ENCODE assay signal across 8 cellular contexts in genomic region chr19:44689290-44690130, GRCh38. TPM values are rescaled to one million over a fixed set of nuclear protein-coding genes. Genes with fewer than 3 reads are reported as not detected.
DNase-seq lines count a peak whose midpoint lies in the region; ATAC-seq and TF ChIP-seq lines count a peak whose summit lies in the region.

No MANE protein-coding gene starts in this region.

- intact Hi-C loops in Right ventricle myocardium superior (cut with DNase I) (loop anchor here (5.0 kb wide), 1 partner anchor 83 kb away; no protein-coding TSS in a partner anchor), psoas muscle (cut with DNase I) (loop anchor here in 1 of 2 donors (1.0 to 5.0 kb wide), 3 partner anchors 33 to 156 kb away; no protein-coding TSS in a partner anchor), vagina (cut with DNase I) (no loop called here)

- 34 to 45% (median 39%) methylated on average over 10 to 11 of the region's 11 CpGs for WGBS in psoas muscle, 3 donors

- H3K9me3 ChIP-seq in SK-N-MC (ENCODE audit: low read depth, low read length) (no peaks in the 10 kb centered on the region), psoas muscle (no peaks in the 10 kb centered on the region), vagina (no peaks in the 10 kb centered on the region)

- H3K4me3 ChIP-seq in KMS-11 (IDR thresholded peaks at IDR 0.05; ENCODE audit: insufficient read depth, low read depth, low read length) = no peak overlapping the region
- no peak overlapping the region for H3K4me3 ChIP-seq in SK-N-MC
- no peak overlapping the region for H3K4me3 ChIP-seq in psoas muscle
- H3K4me3 ChIP-seq in vagina = no peak overlapping the region

- H3K27me3 ChIP-seq in KMS-11 (ENCODE audit: insufficient read depth, low read depth) (no peaks in the 10 kb centered on the region), psoas muscle (ENCODE audit: insufficient read depth in 3 of 3, low read length in 2 of 3) (no peaks in the 10 kb centered on the region), vagina (no peaks in the 10 kb centered on the region)

- H4K20me1 ChIP-seq in KMS-11 (ENCODE audit: insufficient read depth) = no peaks in the 10 kb centered on the region

- H3K9ac ChIP-seq in KMS-11 (no peak overlapping the region; the same call in 1 of the 2 replicates), SK-N-MC (ENCODE audit: insufficient read length) (no peak overlapping the region)

- peaks cover 64% of the 10 kb centered on the region for H3K4me1 ChIP-seq in KMS-11 (ENCODE audit: low read depth, poor library complexity, severe bottlenecking)
- H3K4me1 ChIP-seq in psoas muscle = peaks cover 3% of the 10 kb centered on the region
- peaks cover 11% of the 10 kb centered on the region for H3K4me1 ChIP-seq in vagina

- TF ChIP-seq CTCF in KMS-11 (conservative IDR thresholded peaks at IDR 0.05; ENCODE audit: low read depth, low read length) = peak; percentile 92
- TF ChIP-seq CTCF in psoas muscle (IDR thresholded peaks at IDR 0.05) = peak; percentile 88
- peak; percentile 83 to 90 (median 90) for TF ChIP-seq CTCF in vagina (IDR thresholded peaks at IDR 0.05)

- H2AFZ ChIP-seq in KMS-11 (ENCODE audit: low read depth) = peak overlapping the region; percentile 70

- H3K36me3 ChIP-seq in KMS-11 (ENCODE audit: insufficient read depth) = no peaks in the 10 kb centered on the region
- H3K36me3 ChIP-seq in SK-N-MC (ENCODE audit: insufficient read depth, low read length) = no peaks in the 10 kb centered on the region
- H3K36me3 ChIP-seq in psoas muscle (ENCODE audit: insufficient read depth in 1 of 2, low read depth in 1 of 2) = no peaks in the 10 kb centered on the region
- no peaks in the 10 kb centered on the region for H3K36me3 ChIP-seq in vagina

- H3K4me2 ChIP-seq in KMS-11 = peak overlapping the region; percentile 70

- no peaks in the 10 kb centered on the region for H3K79me2 ChIP-seq in KMS-11 (ENCODE audit: insufficient read depth, low read depth)

- no peak for TF ChIP-seq POLR2A in vagina (IDR thresholded peaks at IDR 0.05)

- H3K27ac ChIP-seq in KMS-11 = peak overlapping the region; percentile 50; the same call in 1 of the 2 replicates
- no peak overlapping the region for H3K27ac ChIP-seq in SK-N-MC
- no peak overlapping the region for H3K27ac ChIP-seq in psoas muscle
- no peak overlapping the region for H3K27ac ChIP-seq in vagina

- DNase-seq in DMS153 (lab: John Stamatoyannopoulos, UW) = peak; percentile 57
- peak; percentile 39 for DNase-seq in SK-N-MC (ENCODE audit: low read depth, low spot score)
- DNase-seq in activated naive CD4-positive, alpha-beta T cell treated with anti-CD3 and anti-CD28 coated beads, Interleukin-2, amount 50 U/mL, for 16 hours = peak; percentile 84
- DNase-seq in Right ventricle myocardium superior = peak; percentile 85
- DNase-seq in psoas muscle = peak; percentile 73 to 86
- DNase-seq in vagina (ENCODE audit: extremely low spot score in 2 of 2) = no peak

- ATAC-seq in Right ventricle myocardium superior (ENCODE audit: poor library complexity) (peak; percentile 77), psoas muscle (peak; percentile 59 to 77 (median 67)), GM19351 (IDR thresholded peaks at IDR 0.05; ENCODE audit: unreplicated experiment) (no peak)

RNA-seq across cellular contexts. Expression of gene CEACAM16, which starts 9.4 kb away (rescaled TPM):
- not detected for total RNA-seq in Right ventricle myocardium superior
- total RNA-seq in psoas muscle = not detected
- under 1 TPM in 2 of 3 donors, not detected in 1; 0.03 to 0.08 TPM for polyA plus RNA-seq in psoas muscle
- not detected for total RNA-seq in vagina

RNA-seq across cellular contexts. Expression of gene CEACAM19, which starts 18.2 kb away (rescaled TPM):
- total RNA-seq in Right ventricle myocardium superior = 3.9 TPM
- total RNA-seq in psoas muscle = 10 to 100 TPM in 1 of 4 donors, 1 to 10 TPM in 3; 3.7 to 10.7 (median 7.5) TPM
- 10 to 100 TPM in 1 of 3 donors, 1 to 10 TPM in 2; 3.9 to 14.7 (median 8.6) TPM for polyA plus RNA-seq in psoas muscle
- 7.1 TPM for total RNA-seq in vagina

RNA-seq across cellular contexts. Expression of gene PVR, which starts 45.8 kb away (rescaled TPM):
- total RNA-seq in Right ventricle myocardium superior (32.1 TPM), psoas muscle (100 to 1,000 TPM in 1 of 4 donors, 10 to 100 TPM in 3; 25.0 to 117 (median 41.8) TPM), vagina (26.0 TPM)
- 10 to 100 TPM; 21.0 to 90.8 (median 44.4) TPM for polyA plus RNA-seq in psoas muscle

RNA-seq across cellular contexts. Expression of gene BCL3, which starts 59.0 kb away (rescaled TPM):
- total RNA-seq in Right ventricle myocardium superior (14.6 TPM), psoas muscle (10 to 100 TPM; 13.3 to 36.4 (median 25.3) TPM), vagina (86.9 TPM)
- polyA plus RNA-seq in psoas muscle = 10 to 100 TPM in 1 of 3 donors, 1 to 10 TPM in 2; 5.7 to 13.2 (median 7.8) TPM

Comparison
In these comparisons a context has a peak if more than half of its experiments do, and no peak if none do; other contexts are left out.
1. DNase-seq: peak in DMS153 (single experiment), SK-N-MC (single experiment), activated naive CD4-positive, alpha-beta T cell treated with anti-CD3 and anti-CD28 coated beads, Interleukin-2, amount 50 U/mL, for 16 hours (single experiment), Right ventricle myocardium superior (single experiment) and psoas muscle (2 of 2); none in vagina (0 of 2).
2. Peak in every context shown above with its lines, with median percentiles within 50 percentile points of each other: CTCF ChIP-seq.